In genomic region chr10:36779238-36779846, GRCh38 we compare ENCODE assay signal across 8 cellular contexts.
DNase-seq lines count a peak whose midpoint lies in the region; ATAC-seq and TF ChIP-seq lines count a peak whose summit lies in the region.

No MANE protein-coding gene starts in this region.

- no peaks in the 10 kb centered on the region for H3K9me3 ChIP-seq in right lobe of liver

- H3K9me3 Mint-ChIP-seq in activated naive CD4-positive, alpha-beta T cell treated with anti-CD3 and anti-CD28 coated beads, Interleukin-2, amount 50 U/mL, for 72 hours = peaks cover 10 to 14% of the 10 kb centered on the region in 2 donors

- no peak overlapping the region for H3K27ac Mint-ChIP-seq in activated naive CD4-positive, alpha-beta T cell treated with anti-CD3 and anti-CD28 coated beads, Interleukin-2, amount 50 U/mL, for 72 hours

- no peaks in the 10 kb centered on the region for H3K36me3 Mint-ChIP-seq in activated naive CD4-positive, alpha-beta T cell treated with anti-CD3 and anti-CD28 coated beads, Interleukin-2, amount 50 U/mL, for 72 hours

- H3K27me3 ChIP-seq in right lobe of liver = no peaks in the 10 kb centered on the region

- H3K4me1 ChIP-seq in right lobe of liver = no peaks in the 10 kb centered on the region

- intact Hi-C loops in right lobe of liver (cut with DNase I) = no loop called here

- no peak overlapping the region for H3K27ac ChIP-seq in right lobe of liver

- DNase-seq in GM03348 (ENCODE audit: low spot score) (peak; percentile 86), NCI-H460 (ENCODE audit: extremely low read depth, low read depth) (peak; percentile 62), dedifferentiated amniotic fluid mesenchymal stem cell (ENCODE audit: extremely low spot score) (peak; percentile 80), right lobe of liver (no peak)
- DNase-seq in activated naive CD4-positive, alpha-beta T cell treated with anti-CD3 and anti-CD28 coated beads, Interleukin-2, amount 50 U/mL, for 72 hours (ENCODE audit: low spot score in 2 of 2) = no peak

- H3K36me3 ChIP-seq in right lobe of liver = no peaks in the 10 kb centered on the region

- H3K4me3 ChIP-seq in right lobe of liver = no peak overlapping the region

- TF ChIP-seq POLR2A in right lobe of liver (IDR thresholded peaks at IDR 0.05) = no peak

- TF ChIP-seq CTCF in right lobe of liver (IDR thresholded peaks at IDR 0.05) = peak; percentile 58 to 69 (median 64)

- ATAC-seq in right lobe of liver (peak; percentile 71 to 91 (median 86)), GM18868 (IDR thresholded peaks at IDR 0.05; ENCODE audit: unreplicated experiment) (no peak), GM21447 (IDR thresholded peaks at IDR 0.05; ENCODE audit: unreplicated experiment) (no peak), GM21737 (IDR thresholded peaks at IDR 0.05; ENCODE audit: unreplicated experiment) (no peak)
- ATAC-seq in activated naive CD4-positive, alpha-beta T cell treated with anti-CD3 and anti-CD28 coated beads, Interleukin-2, amount 50 U/mL, for 72 hours = no peak

- 4% methylated on average over 2 of the region's 2 CpGs for WGBS in right lobe of liver (ENCODE audit: insufficient coverage, low coverage, low lambda C conversion rate, missing lambda C conversion rate)

Comparison
In these comparisons a context has a peak if more than half of its experiments do, and no peak if none do; other contexts are left out.
1. DNase-seq: peak in GM03348 (single experiment), NCI-H460 (single experiment) and dedifferentiated amniotic fluid mesenchymal stem cell (single experiment); none in right lobe of liver (0 of 3) and activated naive CD4-positive, alpha-beta T cell treated with anti-CD3 and anti-CD28 coated beads, Interleukin-2, amount 50 U/mL, for 72 hours (0 of 2).
2. ATAC-seq: peak in right lobe of liver (4 of 4); none in activated naive CD4-positive, alpha-beta T cell treated with anti-CD3 and anti-CD28 coated beads, Interleukin-2, amount 50 U/mL, for 72 hours (0 of 2), GM18868 (single experiment), GM21447 (single experiment) and GM21737 (single experiment).